Comparison of ENCODE assay signal across 2 cellular contexts in genomic region chr19:6109947-6110346, GRCh38.
TF ChIP-seq lines count a peak whose summit lies in the region.

No MANE protein-coding gene starts in this region.

TF ChIP-seq in H1, 55 proteins besides CTCF, POLR2A, EP300 and RAD21:
- TF ChIP-seq KDM4A (IDR thresholded peaks at IDR 0.05; ENCODE audit: low read depth, low read length, severe bottlenecking), result peak; percentile 5
- TF ChIP-seq BACH1 (IDR thresholded peaks at IDR 0.05; ENCODE audit: low read length), result no peak
- no peak for TF ChIP-seq KDM1A (IDR thresholded peaks at IDR 0.05; ENCODE audit: borderline replicate concordance, low read length)
- TF ChIP-seq SIN3A (conservative IDR thresholded peaks at IDR 0.05 in 1 of 2, IDR thresholded peaks at IDR 0.05 in 1 of 2; ENCODE audit: low read depth in 1 of 2, low read length in 2 of 2), result no peak
- TF ChIP-seq ZNF274 (IDR thresholded peaks at IDR 0.05; ENCODE audit: borderline replicate concordance, extremely low read depth, low read length), result no peak
- TF ChIP-seq CEBPB (IDR thresholded peaks at IDR 0.05; ENCODE audit: low read depth, low read length), result no peak
- TF ChIP-seq SUZ12 (IDR thresholded peaks at IDR 0.05; ENCODE audit: low read length), result no peak

TF ChIP-seq in neural cell, 6 proteins besides CTCF, POLR2A, EP300 and RAD21:
- no peak for TF ChIP-seq EZH2 (IDR thresholded peaks at IDR 0.05; ENCODE audit: borderline replicate concordance, insufficient read depth, low read length, poor library complexity, severe bottlenecking)
- TF ChIP-seq POLR2AphosphoS5 (IDR thresholded peaks at IDR 0.05), result no peak
TF ChIP-seq in neural cell: peak in this region for 0.
